ENCODE assay signal across 1 cellular context in genomic region chr1:153775432-153776311, GRCh38.
A peak's percentile ranks its signal among the peaks of the same experiment; 100 is the strongest.
TF ChIP-seq lines count a peak whose summit lies in the region.

No MANE protein-coding gene starts in this region.

TF ChIP-seq in HEK293, 187 proteins besides CTCF, POLR2A, EP300 and RAD21 (continued from another document and continues in another):
- peak; percentile 84 for TF ChIP-seq PATZ1 (tag by site-specific recombination; IDR thresholded peaks at IDR 0.05)
- no peak for TF ChIP-seq ZNF175 (tag by site-specific recombination; IDR thresholded peaks at IDR 0.05)
- peak; percentile 47; the same call in 1 of the 2 replicates for TF ChIP-seq ZNF837 (tag by site-specific recombination; IDR thresholded peaks at IDR 0.05)
- TF ChIP-seq KLF10 (tag by site-specific recombination; IDR thresholded peaks at IDR 0.05): 0 out of 2 replicates have a peak, but pooled peaks have one; percentile 44
- TF ChIP-seq ZNF624 (tag by site-specific recombination; IDR thresholded peaks at IDR 0.05): no peak
- TF ChIP-seq ZNF561 (tag by site-specific recombination; IDR thresholded peaks at IDR 0.05; ENCODE audit: borderline replicate concordance): 0 out of 2 replicates have a peak, but pooled peaks have one; percentile 56
- TF ChIP-seq ZNF596 (tag by site-specific recombination; IDR thresholded peaks at IDR 0.05): no peak
- TF ChIP-seq REPIN1 (tag by site-specific recombination; IDR thresholded peaks at IDR 0.05; ENCODE audit: low read depth): peak; percentile 13; the same call in 1 of the 2 replicates
- TF ChIP-seq ZNF747 (tag by site-specific recombination; IDR thresholded peaks at IDR 0.05): no peak
- no peak for TF ChIP-seq ZNF23 (tag by site-specific recombination; IDR thresholded peaks at IDR 0.05; ENCODE audit: borderline replicate concordance)
- no peak for TF ChIP-seq ZNF350 (tag by site-specific recombination; IDR thresholded peaks at IDR 0.05)
- 0 out of 2 replicates have a peak, but pooled peaks have one; percentile 19 for TF ChIP-seq FEZF1 (tag by site-specific recombination; IDR thresholded peaks at IDR 0.05)
- TF ChIP-seq BCL11B (tag by site-specific recombination; IDR thresholded peaks at IDR 0.05; ENCODE audit: low read depth): peak; percentile 57; the same call in 1 of the 2 replicates
- TF ChIP-seq ZBTB11 (tag by site-specific recombination; conservative IDR thresholded peaks at IDR 0.05; ENCODE audit: low read depth): peak; percentile 59
- TF ChIP-seq ZFHX2 (tag by site-specific recombination; conservative IDR thresholded peaks at IDR 0.05): peak; percentile 55; the same call in 1 of the 2 replicates
- TF ChIP-seq ELK4 (IDR thresholded peaks at IDR 0.05; ENCODE audit: borderline replicate concordance, low read depth, low read length): no peak
- TF ChIP-seq KLF1 (tag by site-specific recombination; IDR thresholded peaks at IDR 0.05): peak; percentile 66
- no peak for TF ChIP-seq ZNF311 (tag by site-specific recombination; IDR thresholded peaks at IDR 0.05; ENCODE audit: borderline replicate concordance)
- peak; percentile 90 for TF ChIP-seq ZNF2 (tag by site-specific recombination; IDR thresholded peaks at IDR 0.05)
- TF ChIP-seq ZNF488 (tag by site-specific recombination; IDR thresholded peaks at IDR 0.05): no peak
- no peak for TF ChIP-seq ZNF148 (tag by site-specific recombination; IDR thresholded peaks at IDR 0.05; ENCODE audit: borderline replicate concordance)
- TF ChIP-seq HIC1 (tag by site-specific recombination; IDR thresholded peaks at IDR 0.05): peak; percentile 70; the same call in 1 of the 2 replicates
- TF ChIP-seq ZBTB44 (tag by site-specific recombination; IDR thresholded peaks at IDR 0.05): 0 out of 2 replicates have a peak, but pooled peaks have one; percentile 30
- TF ChIP-seq TSHZ1 (tag by site-specific recombination; IDR thresholded peaks at IDR 0.05; ENCODE audit: borderline replicate concordance): peak; percentile 13; the same call in 1 of the 2 replicates
- 0 out of 2 replicates have a peak, but pooled peaks have one; percentile 16 for TF ChIP-seq ZSCAN23 (tag by site-specific recombination; IDR thresholded peaks at IDR 0.05)
- TF ChIP-seq ZNF626 (tag by site-specific recombination; IDR thresholded peaks at IDR 0.05): no peak
- TF ChIP-seq ZNF140 (tag by site-specific recombination; IDR thresholded peaks at IDR 0.05): no peak
- peak; percentile 60 for TF ChIP-seq ZBTB7A (tag by site-specific recombination; IDR thresholded peaks at IDR 0.05; ENCODE audit: low read depth)
- TF ChIP-seq ZNF501 (tag by site-specific recombination; IDR thresholded peaks at IDR 0.05): 0 out of 2 replicates have a peak, but pooled peaks have one; percentile 36
- 0 out of 2 replicates have a peak, but pooled peaks have one; percentile 42 for TF ChIP-seq ZNF24 (tag by site-specific recombination; IDR thresholded peaks at IDR 0.05)
- TF ChIP-seq ZNF121 (tag by site-specific recombination; IDR thresholded peaks at IDR 0.05): peak; percentile 58; the same call in 1 of the 2 replicates
- TF ChIP-seq GLIS1 (tag by site-specific recombination; IDR thresholded peaks at IDR 0.05): peak; percentile 79
- no peak for TF ChIP-seq ZSCAN16 (tag by site-specific recombination; IDR thresholded peaks at IDR 0.05)
- TF ChIP-seq ZNF777 (tag by site-specific recombination; IDR thresholded peaks at IDR 0.05; ENCODE audit: borderline replicate concordance): peak; percentile 88; the same call in 1 of the 2 replicates
- TF ChIP-seq ZNF10 (tag by site-specific recombination; IDR thresholded peaks at IDR 0.05): no peak; the same call in 1 of the 2 replicates
- TF ChIP-seq ZFP37 (tag by site-specific recombination; IDR thresholded peaks at IDR 0.05): peak; percentile 85
- no peak for TF ChIP-seq ZNF248 (tag by site-specific recombination; IDR thresholded peaks at IDR 0.05)
- no peak for TF ChIP-seq ZNF211 (tag by site-specific recombination; IDR thresholded peaks at IDR 0.05; ENCODE audit: low read depth)
- TF ChIP-seq ZNF138 (tag by site-specific recombination; IDR thresholded peaks at IDR 0.05; ENCODE audit: borderline replicate concordance): no peak
- TF ChIP-seq PBX3 (CRISPR knock-in tag; IDR thresholded peaks at IDR 0.05): peak; percentile 72; the same call in 1 of the 2 replicates
